ENCODE assay signal across 16 cellular contexts in genomic region chr14:92959761-92960680, GRCh38.
DNase-seq lines count a peak whose midpoint lies in the region; ATAC-seq and TF ChIP-seq lines count a peak whose summit lies in the region.
"Had no signal": no experiment of that assay in that cellular context is flagged by ENCODE, and none has a peak within 500 bp of the region (broad histone marks: within the 10 kb centered on the region; RNA-seq: fewer than 3 reads in every experiment).

No MANE protein-coding gene starts in this region.

- intact Hi-C loops in dendritic cell treated with granulocyte-macrophage colony-stimulating factor and Interleukin-4, amounts not matched to agents 40 ng/mL and 50 ng/mL, for 4 days (cut with micrococcal nuclease) = no loop called here

- TF ChIP-seq CTCF in nephron (IDR thresholded peaks at IDR 0.05; ENCODE audit: unreplicated experiment in 3 of 3) = no peak

- peaks cover 20% of the 10 kb centered on the region for H3K4me1 Mint-ChIP-seq in dendritic cell treated with granulocyte-macrophage colony-stimulating factor and Interleukin-4, amounts not matched to agents 40 ng/mL and 50 ng/mL, for 4 days (ENCODE audit: low read depth)
- peaks cover 60% of the 10 kb centered on the region for H3K4me1 Mint-ChIP-seq in nephron
- H3K4me1 Mint-ChIP-seq: activated CD4-positive, alpha-beta T cell treated with anti-CD3 and anti-CD28 coated beads, Interleukin-2, amount 10 ng/mL, durations not matched to agents 7 days and 5 days had no signal

- peaks cover 81% of the 10 kb centered on the region for H3K36me3 Mint-ChIP-seq in dendritic cell treated with granulocyte-macrophage colony-stimulating factor and Interleukin-4, amounts not matched to agents 40 ng/mL and 50 ng/mL, for 4 days (ENCODE audit: low read depth)
- peaks cover 7% of the 10 kb centered on the region for H3K36me3 Mint-ChIP-seq in nephron (ENCODE audit: low read depth)
- H3K36me3 Mint-ChIP-seq: activated naive CD8-positive, alpha-beta T cell treated with anti-CD3 and anti-CD28 coated beads for 36 hours; neural progenitor cell had no signal

- no peaks in the 10 kb centered on the region for H3K9me3 Mint-ChIP-seq in dendritic cell treated with granulocyte-macrophage colony-stimulating factor and Interleukin-4, amounts not matched to agents 40 ng/mL and 50 ng/mL, for 4 days
- no peaks in the 10 kb centered on the region for H3K9me3 Mint-ChIP-seq in nephron
- H3K9me3 Mint-ChIP-seq: activated CD4-positive, alpha-beta T cell treated with anti-CD3 and anti-CD28 coated beads, Interleukin-2, amount 10 ng/mL, durations not matched to agents 7 days and 5 days; activated naive CD8-positive, alpha-beta T cell treated with anti-CD3 and anti-CD28 coated beads for 36 hours; activated T-cell treated with anti-CD3 and anti-CD28 coated beads, Interleukin-2, amount 50 U/mL, for 24 hours had no signal

- ATAC-seq in GM18505 (IDR thresholded peaks at IDR 0.05; ENCODE audit: unreplicated experiment) = no peak
- ATAC-seq: gastrocnemius medialis, right lobe of liver had no signal

- no peak overlapping the region for H3K4me3 Mint-ChIP-seq in dendritic cell treated with granulocyte-macrophage colony-stimulating factor and Interleukin-4, amounts not matched to agents 40 ng/mL and 50 ng/mL, for 4 days
- peak overlapping the region in 1 of 3 experiments; percentile 42 for H3K4me3 Mint-ChIP-seq in nephron
- H3K4me3 Mint-ChIP-seq: activated CD4-positive, alpha-beta T cell treated with anti-CD3 and anti-CD28 coated beads, Interleukin-2, amount 10 ng/mL, durations not matched to agents 7 days and 5 days; activated naive CD8-positive, alpha-beta T cell treated with anti-CD3 and anti-CD28 coated beads for 36 hours; activated T-cell treated with anti-CD3 and anti-CD28 coated beads, Interleukin-2, amount 50 U/mL, for 24 hours; neural progenitor cell had no signal

- H3K27ac Mint-ChIP-seq in dendritic cell treated with granulocyte-macrophage colony-stimulating factor and Interleukin-4, amounts not matched to agents 40 ng/mL and 50 ng/mL, for 4 days = peak overlapping the region; percentile 55
- peak overlapping the region; percentile 61 to 79 (median 67) for H3K27ac Mint-ChIP-seq in nephron
- H3K27ac Mint-ChIP-seq: activated CD4-positive, alpha-beta T cell treated with anti-CD3 and anti-CD28 coated beads, Interleukin-2, amount 10 ng/mL, durations not matched to agents 7 days and 5 days; activated naive CD8-positive, alpha-beta T cell treated with anti-CD3 and anti-CD28 coated beads for 36 hours; activated T-cell treated with anti-CD3 and anti-CD28 coated beads, Interleukin-2, amount 50 U/mL, for 24 hours; neural progenitor cell had no signal

- DNase-seq in NCI-H1092 (lab: John Stamatoyannopoulos, UW) (peak; percentile 51), NCI-H510A treated with DMSO at 0.1 percent for 48 hours (lab: John Stamatoyannopoulos, UW) (peak; percentile 81), NCI-H1436 treated with DMSO at 0.1 percent for 48 hours (lab: John Stamatoyannopoulos, UW) (no peak), GDM1 (lab: John Stamatoyannopoulos, UW) (no peak)
- DNase-seq: activated CD4-positive, alpha-beta T cell treated with anti-CD3 and anti-CD28 coated beads, Interleukin-2, amount 10 ng/mL, durations not matched to agents 7 days and 5 days; activated naive CD8-positive, alpha-beta T cell treated with anti-CD3 and anti-CD28 coated beads for 36 hours; activated T-cell treated with anti-CD3 and anti-CD28 coated beads, Interleukin-2, amount 50 U/mL, for 24 hours; gastrocnemius medialis; mesendoderm; NCI-H1105; stimulated activated CD4-positive, alpha-beta T cell treated with anti-CD3 and anti-CD28 coated beads, Interleukin-1b, Interleukin-23, amount 100 ng/mL, for 48 hours had no signal

- no peaks in the 10 kb centered on the region for H3K27me3 Mint-ChIP-seq in dendritic cell treated with granulocyte-macrophage colony-stimulating factor and Interleukin-4, amounts not matched to agents 40 ng/mL and 50 ng/mL, for 4 days
- peaks cover 3% of the 10 kb centered on the region for H3K27me3 Mint-ChIP-seq in nephron (ENCODE audit: low read depth)
- H3K27me3 Mint-ChIP-seq: activated CD4-positive, alpha-beta T cell treated with anti-CD3 and anti-CD28 coated beads, Interleukin-2, amount 10 ng/mL, durations not matched to agents 7 days and 5 days; activated naive CD8-positive, alpha-beta T cell treated with anti-CD3 and anti-CD28 coated beads for 36 hours; activated T-cell treated with anti-CD3 and anti-CD28 coated beads, Interleukin-2, amount 50 U/mL, for 24 hours had no signal

- no peak for TF ChIP-seq POLR2A in GM18505 (IDR thresholded peaks at IDR 0.05; ENCODE audit: borderline replicate concordance, extremely low read depth, insufficient read depth, insufficient read length)

Comparison
In these comparisons a context has a peak if more than half of its experiments do, and no peak if none do; other contexts are left out.
1. DNase-seq: peak in NCI-H1092 (single experiment) and NCI-H510A treated with DMSO at 0.1 percent for 48 hours (single experiment); none in NCI-H1436 treated with DMSO at 0.1 percent for 48 hours (single experiment) and GDM1 (single experiment).